Comparison of ENCODE assay signal across 18 cellular contexts in the genomic region with DNA sequence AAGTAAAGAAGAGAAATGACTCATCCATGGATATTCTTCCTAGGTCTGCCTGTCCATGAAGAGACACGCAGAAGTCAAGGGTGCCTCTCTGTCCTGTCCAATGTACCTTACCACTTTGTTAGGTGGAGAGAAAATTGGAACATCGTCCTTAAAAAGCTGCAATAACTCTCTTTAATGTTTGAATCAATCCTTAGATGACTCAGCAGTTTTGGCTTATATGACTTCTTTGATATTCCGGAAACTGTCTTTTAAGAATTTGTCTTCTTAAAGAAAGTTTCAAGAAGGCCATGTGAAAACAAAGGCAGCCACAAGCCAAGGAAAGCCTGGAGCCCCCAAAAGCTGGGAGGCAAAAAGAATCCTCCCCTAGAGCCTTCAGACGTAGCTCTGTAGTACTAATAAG. TPM values are rescaled to one million over a fixed set of nuclear protein-coding genes. Genes with fewer than 3 reads are reported as not detected.
A peak's percentile ranks its signal among the peaks of the same experiment; 100 is the strongest.
DNase-seq lines count a peak whose midpoint lies in the region; ATAC-seq, FAIRE-seq and TF ChIP-seq lines count a peak whose summit lies in the region.
"Had no signal": no experiment of that assay in that cellular context is flagged by ENCODE, and none has a peak within 500 bp of the region (broad histone marks: within the 10 kb centered on the region; RNA-seq: fewer than 3 reads in every experiment).

No MANE protein-coding gene starts in this region.

- H3K4me1 ChIP-seq in HepG2 (ENCODE audit: insufficient read depth, low read length): no peaks in the 10 kb centered on the region
- H3K4me1 ChIP-seq in right lobe of liver: no peaks in the 10 kb centered on the region
- peaks cover 21% of the 10 kb centered on the region for H3K4me1 ChIP-seq in adipocyte (ENCODE audit: control insufficient read depth, insufficient read depth, low read length)
- H3K4me1 ChIP-seq in fibroblast of lung (ENCODE audit: control insufficient read depth, extremely low read depth, insufficient read depth, low read length): no peaks in the 10 kb centered on the region
- H3K4me1 ChIP-seq in gastrocnemius medialis: peaks cover 17 to 24% of the 10 kb centered on the region in 2 donors
- H3K4me1 ChIP-seq: BLaER1, HAP-1 had no signal

- H3K79me2 ChIP-seq in HepG2 (ENCODE audit: insufficient read depth, low read length) (no peaks in the 10 kb centered on the region), fibroblast of lung (ENCODE audit: control insufficient read depth, insufficient read depth, low read length) (no peaks in the 10 kb centered on the region)

- in situ Hi-C loops in HepG2 (cut with HindIII; ENCODE audit: extremely low pct_ligation_motif_present, low pct_unique_long_range_greater_than_20kb): no loop called here
- in situ Hi-C loops in brain microvascular endothelial cell (cut with HindIII; ENCODE audit: low pct_ligation_motif_present, low sequenced_read_pairs): no loop called here
- in situ Hi-C loops in gastrocnemius medialis (cut with MboI; ENCODE audit: low sequenced_read_pairs in 4 of 4): no loop called here

- no peak for ATAC-seq in HepG2
- ATAC-seq in right lobe of liver: no peak
- ATAC-seq in gastrocnemius medialis: no peak

- H3K4me2 ChIP-seq in HepG2 (ENCODE audit: low read depth, low read length): no peak overlapping the region
- no peak overlapping the region for H3K4me2 ChIP-seq in fibroblast of lung (ENCODE audit: extremely low read depth, insufficient read depth, low read length)
- H3K4me2 ChIP-seq: BLaER1 had no signal

- no peak overlapping the region for H3K27ac ChIP-seq in HepG2 (ENCODE audit: extremely low read length, insufficient read depth, low read length)
- no peak overlapping the region for H3K27ac ChIP-seq in right lobe of liver
- H3K27ac ChIP-seq in fibroblast of lung (ENCODE audit: insufficient read depth, low read length): no peak overlapping the region
- H3K27ac ChIP-seq in brain microvascular endothelial cell: no peak overlapping the region
- no peak overlapping the region for H3K27ac ChIP-seq in gastrocnemius medialis
- H3K27ac ChIP-seq: 22Rv1, BLaER1 had no signal

- no peaks in the 10 kb centered on the region for H3K36me3 ChIP-seq in HepG2 (replicated peaks in 1 of 2; ENCODE audit: control insufficient read depth in 1 of 2, insufficient read depth in 2 of 2, low read length in 2 of 2)
- no peaks in the 10 kb centered on the region for H3K36me3 ChIP-seq in right lobe of liver
- no peaks in the 10 kb centered on the region for H3K36me3 ChIP-seq in adipocyte (ENCODE audit: control insufficient read depth, insufficient read depth, low read length, severe bottlenecking)
- H3K36me3 ChIP-seq in fibroblast of lung (ENCODE audit: control insufficient read depth, insufficient read depth, low read length): no peaks in the 10 kb centered on the region
- H3K36me3 ChIP-seq in brain microvascular endothelial cell (replicated peaks): no peaks in the 10 kb centered on the region
- no peaks in the 10 kb centered on the region for H3K36me3 ChIP-seq in gastrocnemius medialis
- H3K36me3 ChIP-seq: HAP-1 had no signal

- CTCF ChIA-PET in HepG2 (lab: Yijun Ruan, JAX; ENCODE audit: low intra/inter-chr PET ratio, low total read pairs): no interaction called here

- no peak overlapping the region for H3K9ac ChIP-seq in HepG2 (ENCODE audit: insufficient read depth, low read depth, low read length)
- H3K9ac ChIP-seq in adipocyte (ENCODE audit: low read length): no peak overlapping the region
- H3K9ac ChIP-seq in fibroblast of lung (ENCODE audit: insufficient read depth, low read length): no peak overlapping the region
- H3K9ac ChIP-seq: BLaER1 had no signal

- WGBS in HepG2 (ENCODE audit: low lambda C conversion rate): 95% methylated on average over 4 of the region's 4 CpGs
- WGBS in right lobe of liver (ENCODE audit: insufficient coverage, low coverage, low lambda C conversion rate, missing lambda C conversion rate): 94% methylated on average over 4 of the region's 4 CpGs

- no peaks in the 10 kb centered on the region for H4K20me1 ChIP-seq in HepG2 (ENCODE audit: insufficient read depth, low read length)
- no peaks in the 10 kb centered on the region for H4K20me1 ChIP-seq in fibroblast of lung (ENCODE audit: control insufficient read depth, extremely low read depth, insufficient read depth, low read length)
- H4K20me1 ChIP-seq: BLaER1 had no signal

- POLR2A ChIA-PET in HepG2 (lab: Yijun Ruan, JAX): no interaction called here

- no peak for TF ChIP-seq RAD21 in HepG2 (CRISPR knock-in tag; IDR thresholded peaks at IDR 0.05)

- TF ChIP-seq POLR2A in HepG2 (IDR thresholded peaks at IDR 0.05; ENCODE audit: insufficient read depth in 1 of 2, low read depth in 2 of 2, low read length in 2 of 2) (no peak), right lobe of liver (IDR thresholded peaks at IDR 0.05) (no peak), gastrocnemius medialis (IDR thresholded peaks at IDR 0.05) (no peak)

- H3K27me3 ChIP-seq in HepG2 (ENCODE audit: control insufficient read depth in 1 of 2, insufficient read depth in 2 of 2, low read length in 2 of 2): no peaks in the 10 kb centered on the region
- H3K27me3 ChIP-seq in right lobe of liver: no peaks in the 10 kb centered on the region
- no peaks in the 10 kb centered on the region for H3K27me3 ChIP-seq in adipocyte (replicated peaks; ENCODE audit: control insufficient read depth, insufficient read depth, low read length)
- no peaks in the 10 kb centered on the region for H3K27me3 ChIP-seq in fibroblast of lung (ENCODE audit: control insufficient read depth, insufficient read depth, low read length)
- no peaks in the 10 kb centered on the region for H3K27me3 ChIP-seq in brain microvascular endothelial cell (replicated peaks)
- no peaks in the 10 kb centered on the region for H3K27me3 ChIP-seq in gastrocnemius medialis
- H3K27me3 ChIP-seq: BLaER1 had no signal

- intact Hi-C loops in HepG2 (cut with micrococcal nuclease; ENCODE audit: unreplicated experiment) (no loop called here), right lobe of liver (cut with DNase I) (no loop called here), gastrocnemius medialis (cut with DNase I; ENCODE audit: low total_unique reads) (no loop called here)

- TF ChIP-seq CTCF in HepG2 (CRISPR knock-in tag; IDR thresholded peaks at IDR 0.05) (no peak), right lobe of liver (IDR thresholded peaks at IDR 0.05) (no peak), fibroblast of lung (conservative IDR thresholded peaks at IDR 0.05 in 1 of 2, IDR thresholded peaks at IDR 0.05 in 1 of 2; ENCODE audit: low read depth in 1 of 2, low read length in 2 of 2) (no peak), brain microvascular endothelial cell (IDR thresholded peaks at IDR 0.05; ENCODE audit: low read depth, low read length, missing control alignments) (no peak), gastrocnemius medialis (IDR thresholded peaks at IDR 0.05 in 4 of 5, conservative IDR thresholded peaks at IDR 0.05 in 1 of 5) (no peak)

- DNase-seq in HepG2 (ENCODE audit: low spot score) (no peak), right lobe of liver (no peak), adipocyte (ENCODE audit: low read depth) (peak; percentile 3), fibroblast of lung (ENCODE audit: low read depth in 2 of 2) (peak; percentile 3 to 8), brain microvascular endothelial cell (no peak), iPS-NIHi7 (ENCODE audit: extremely low spot score) (no peak), gastrocnemius medialis (no peak), NCI-H82 (lab: John Stamatoyannopoulos, UW) (no peak)
- DNase-seq: Calu3; CD4-positive, alpha-beta memory T cell; DMS79 treated with DMSO at 0.1 percent for 48 hours; GF-D8; GOT3; KBM-7 had no signal

- no TSS peak for BruUV-seq in HepG2 (replicated peaks; lab: Mats Ljungman, UMichigan)

- no peak for FAIRE-seq in HepG2 (lab: Jason Lieb, UNC)
- FAIRE-seq: GM19239 had no signal

- H3K9me3 ChIP-seq in HepG2 (ENCODE audit: low read length): no peaks in the 10 kb centered on the region
- H3K9me3 ChIP-seq in right lobe of liver: no peaks in the 10 kb centered on the region
- H3K9me3 ChIP-seq in adipocyte (ENCODE audit: control insufficient read depth, low read length): no peaks in the 10 kb centered on the region
- no peaks in the 10 kb centered on the region for H3K9me3 ChIP-seq in fibroblast of lung (ENCODE audit: control insufficient read depth, insufficient read depth, low read depth, low read length)
- H3K9me3 ChIP-seq in gastrocnemius medialis: no peaks in the 10 kb centered on the region
- H3K9me3 ChIP-seq: HAP-1 had no signal

- TF ChIP-seq EP300 in HepG2 (IDR thresholded peaks at IDR 0.05; ENCODE audit: low read depth in 2 of 2, low read length in 2 of 2) (no peak), HepG2 (CRISPR knock-in tag; IDR thresholded peaks at IDR 0.05; ENCODE audit: borderline replicate concordance) (no peak)

- H2AFZ ChIP-seq in HepG2 (ENCODE audit: low read length): no peak overlapping the region
- H2AFZ ChIP-seq in fibroblast of lung (ENCODE audit: low read length): no peak overlapping the region

- H3K4me3 ChIP-seq in HepG2 (replicated peaks in 1 of 3; ENCODE audit: insufficient read depth in 1 of 3, low read depth in 2 of 3, low read length in 3 of 3): no peak overlapping the region
- H3K4me3 ChIP-seq in right lobe of liver: no peak overlapping the region
- no peak overlapping the region for H3K4me3 ChIP-seq in adipocyte (ENCODE audit: low read length)
- H3K4me3 ChIP-seq in fibroblast of lung (replicated peaks in 1 of 4; ENCODE audit: control extremely low read depth in 1 of 4, insufficient read depth in 1 of 4, low read depth in 3 of 4, low read length in 4 of 4): no peak overlapping the region
- no peak overlapping the region for H3K4me3 ChIP-seq in brain microvascular endothelial cell (ENCODE audit: low read depth, low read length)
- H3K4me3 ChIP-seq in gastrocnemius medialis: no peak overlapping the region
- H3K4me3 ChIP-seq: BLaER1, HAP-1 had no signal

RNA-seq across cellular contexts. Expression of gene MRPL3, which starts 49.2 kb away (rescaled TPM):
- 172 and 263 TPM in 2 replicates for total RNA-seq in HepG2 (2016; rRNA removed; fragmentation: Illumina TruSeq; extraction: Trizol)
- 40.9 and 41.5 TPM in 2 replicates for total RNA-seq in HepG2 (2016; cell fraction: cytosol; rRNA removed; fragmentation: Illumina TruSeq; extraction: Trizol; ENCODE audit: low read depth)
- total RNA-seq in HepG2 (2016; cell fraction: insoluble cytoplasmic fraction; rRNA removed; fragmentation: Illumina TruSeq; extraction: Trizol): 168 and 279 TPM in 2 replicates
- 76.2 and 78.8 TPM in 2 replicates for total RNA-seq in HepG2 (2016; cell fraction: membrane; rRNA removed; fragmentation: Illumina TruSeq; extraction: Trizol)
- total RNA-seq in HepG2 (2016; cell fraction: nucleus; rRNA removed; fragmentation: Illumina TruSeq; extraction: Trizol): 92.2 and 97.3 TPM in 2 replicates
- polyA plus RNA-seq in HepG2 (2011; rRNA removed): 79.7 and 114 TPM in 2 replicates
- polyA plus RNA-seq in HepG2 (2011; cell fraction: cytosol; rRNA removed): 54.9 and 80.4 TPM in 2 replicates
- 23.9 and 30.0 TPM in 2 replicates for polyA plus RNA-seq in HepG2 (2011; cell fraction: nucleus; rRNA removed)
- 64.3 and 84.1 TPM in 2 replicates for polyA plus RNA-seq in HepG2 (2012)
- 35.6 and 39.9 TPM in 2 replicates for polyA plus RNA-seq in HepG2 (2016; cell fraction: cytosol; fragmentation: Illumina TruSeq; extraction: Trizol; ENCODE audit: low read depth)
- polyA plus RNA-seq in HepG2 (2016; cell fraction: insoluble cytoplasmic fraction; fragmentation: Illumina TruSeq; extraction: Trizol; ENCODE audit: low read depth): 291 and 306 TPM in 2 replicates
- polyA plus RNA-seq in HepG2 (2016; cell fraction: membrane; fragmentation: Illumina TruSeq; extraction: Trizol; ENCODE audit: low read depth): 65.0 and 74.0 TPM in 2 replicates
- 95.6 and 101 TPM in 2 replicates for polyA plus RNA-seq in HepG2 (2016; cell fraction: nucleus; fragmentation: Illumina TruSeq; extraction: Trizol; ENCODE audit: insufficient read depth, low read depth)
- 86.3 and 206 TPM in 2 replicates for polyA minus RNA-seq in HepG2 (2011; rRNA and poly(A)+ RNA removed; ENCODE audit: low replicate concordance)
- 40.4 and 45.5 TPM in 2 replicates for polyA minus RNA-seq in HepG2 (2011; cell fraction: cytosol; rRNA and poly(A)+ RNA removed)
- polyA minus RNA-seq in HepG2 (2011; cell fraction: nucleus; rRNA and poly(A)+ RNA removed): 115 and 131 TPM in 2 replicates
- total RNA-seq in right lobe of liver: 10 to 100 TPM; 29.2 to 73.9 (median 35.7) TPM
- 80.1 and 81.4 TPM in 2 replicates for total RNA-seq in fibroblast of lung
- polyA plus RNA-seq in fibroblast of lung: 141 and 157 TPM in 2 replicates
- polyA plus RNA-seq in fibroblast of lung (2012): 77.3 and 91.8 TPM in 2 replicates
- polyA minus RNA-seq in fibroblast of lung (ENCODE audit: low replicate concordance): 26.5 and 36.8 TPM in 2 replicates
- total RNA-seq in gastrocnemius medialis: 100 to 1,000 TPM in 2 of 4 donors, 10 to 100 TPM in 2; 72.3 to 109 (median 97.1) TPM

Comparison
In these comparisons a context has a peak if more than half of its experiments do, and no peak if none do; other contexts are left out.
1. DNase-seq: peak in adipocyte (single experiment) and fibroblast of lung (2 of 2); none in HepG2 (single experiment), right lobe of liver (0 of 3), brain microvascular endothelial cell (single experiment), iPS-NIHi7 (single experiment), gastrocnemius medialis (0 of 2) and NCI-H82 (single experiment).